In genomic region chr14:65206448-65207096, GRCh38 we compare ENCODE assay signal across 8 cellular contexts.
DNase-seq lines count a peak whose midpoint lies in the region; ATAC-seq and FAIRE-seq lines count a peak whose summit lies in the region.

No MANE protein-coding gene starts in this region.

- DNase-seq in A172 (ENCODE audit: low spot score) (peak; percentile 35), RCC 7860 (ENCODE audit: low spot score) (peak; percentile 21), kidney tubule cell (ENCODE audit: low spot score) (peak; percentile 83), left colon (no peak), hippocampal formation (lab: John Stamatoyannopoulos, UW) (no peak)
- no peak for DNase-seq in effector CD8-positive, alpha-beta T cell (lab: John Stamatoyannopoulos, UW)

- no peak for FAIRE-seq in RCC 7860 (lab: Jason Lieb, UNC)

- ATAC-seq in GM18867 (IDR thresholded peaks at IDR 0.05; ENCODE audit: unreplicated experiment) (peak; percentile 69), HG02981 (IDR thresholded peaks at IDR 0.05; ENCODE audit: unreplicated experiment) (peak; percentile 58), left colon (no peak)

- intact Hi-C loops in left colon (cut with DNase I, micrococcal nuclease), result no loop called here

Comparison
In these comparisons a context has a peak if more than half of its experiments do, and no peak if none do; other contexts are left out.
1. DNase-seq: peak in A172 (single experiment), RCC 7860 (single experiment) and kidney tubule cell (single experiment); none in left colon (0 of 2), hippocampal formation (0 of 2) and effector CD8-positive, alpha-beta T cell (single experiment).